ENCODE assay signal across 8 cellular contexts in genomic region chr10:42754155-42755027, GRCh38.
A peak's percentile ranks its signal among the peaks of the same experiment; 100 is the strongest.
DNase-seq lines count a peak whose midpoint lies in the region; ATAC-seq and TF ChIP-seq lines count a peak whose summit lies in the region.

No MANE protein-coding gene starts in this region.

- peaks cover 58% of the 10 kb centered on the region for H3K27me3 ChIP-seq in RWPE2 (ENCODE audit: insufficient read depth, poor library complexity, severe bottlenecking)
- H3K27me3 ChIP-seq in brain microvascular endothelial cell (replicated peaks) = peaks cover 24% of the 10 kb centered on the region

- no peaks in the 10 kb centered on the region for H3K4me1 ChIP-seq in RWPE2 (ENCODE audit: insufficient read depth, poor library complexity, severe bottlenecking)

- no peak for DNase-seq in RWPE2 (ENCODE audit: low spot score)
- no peak for DNase-seq in brain microvascular endothelial cell
- DNase-seq in islet precursor cell = peak; percentile 71
- DNase-seq in stimulated activated CD4-positive, alpha-beta T cell treated with anti-CD3 and anti-CD28 coated beads, Interleukin-4, amount 100 ng/mL, for 1 hour = peak; percentile 25
- DNase-seq in NCI-H187 (lab: John Stamatoyannopoulos, UW) = no peak

- TF ChIP-seq CTCF in RWPE2 (IDR thresholded peaks at IDR 0.05; ENCODE audit: poor library complexity, severe bottlenecking) = no peak
- peak; percentile 16 for TF ChIP-seq CTCF in brain microvascular endothelial cell (IDR thresholded peaks at IDR 0.05; ENCODE audit: low read depth, low read length, missing control alignments)

- in situ Hi-C loops in brain microvascular endothelial cell (cut with HindIII; ENCODE audit: low pct_ligation_motif_present, low sequenced_read_pairs) = no loop called here

- no peaks in the 10 kb centered on the region for H3K9me3 ChIP-seq in RWPE2 (ENCODE audit: severe bottlenecking)

- H3K27ac ChIP-seq in RWPE2 (ENCODE audit: poor library complexity, severe bottlenecking) = no peak overlapping the region
- no peak overlapping the region for H3K27ac ChIP-seq in brain microvascular endothelial cell

- ATAC-seq in RWPE2 (ENCODE audit: low read depth) (peak; percentile 35), HG02571 (IDR thresholded peaks at IDR 0.05; ENCODE audit: unreplicated experiment) (no peak), HG03108 (IDR thresholded peaks at IDR 0.05; ENCODE audit: unreplicated experiment) (no peak)

- H3K36me3 ChIP-seq in RWPE2 (ENCODE audit: low read depth) (no peaks in the 10 kb centered on the region), brain microvascular endothelial cell (replicated peaks) (no peaks in the 10 kb centered on the region)

- H3K4me3 ChIP-seq in GM08714 (ENCODE audit: low read length) (peak overlapping the region; percentile 17; the same call in 1 of the 2 replicates), RWPE2 (ENCODE audit: severe bottlenecking) (peak overlapping the region; percentile 30), brain microvascular endothelial cell (ENCODE audit: low read depth, low read length) (peak overlapping the region; percentile 36)

Comparison
In these comparisons a context has a peak if more than half of its experiments do, and no peak if none do; other contexts are left out.
1. DNase-seq: peak in islet precursor cell (single experiment) and stimulated activated CD4-positive, alpha-beta T cell treated with anti-CD3 and anti-CD28 coated beads, Interleukin-4, amount 100 ng/mL, for 1 hour (single experiment); none in RWPE2 (single experiment), brain microvascular endothelial cell (single experiment) and NCI-H187 (0 of 2).
2. Peak in every context shown above with its lines, with median percentiles within 50 percentile points of each other: H3K4me3 ChIP-seq.